ENCODE assay signal across 32 cellular contexts in the genomic region with DNA sequence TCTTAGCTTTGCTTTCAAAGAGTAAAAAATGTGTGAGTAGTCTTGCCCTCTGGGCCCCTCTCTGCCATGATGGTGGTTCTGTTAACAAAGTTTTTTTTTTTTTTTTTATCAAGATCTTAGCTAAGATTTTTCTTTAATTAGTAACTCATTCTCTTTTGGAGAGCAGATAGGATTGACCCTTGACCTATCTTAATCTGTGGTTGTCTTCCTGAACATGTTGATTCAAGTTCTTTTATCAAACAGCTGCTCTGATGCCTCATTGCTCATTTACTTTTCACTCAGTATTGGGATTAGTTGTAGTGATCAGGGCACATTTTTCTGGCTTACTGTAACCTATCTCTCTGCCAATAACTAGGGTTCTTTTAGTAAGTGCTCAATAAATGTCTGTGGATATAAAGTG.
DNase-seq lines count a peak whose midpoint lies in the region; ATAC-seq, FAIRE-seq and TF ChIP-seq lines count a peak whose summit lies in the region.
"Had no signal": no experiment of that assay in that cellular context is flagged by ENCODE, and none has a peak within 500 bp of the region (broad histone marks: within the 10 kb centered on the region; RNA-seq: fewer than 3 reads in every experiment).

No MANE protein-coding gene starts in this region.

- CTCF ChIA-PET in A549 (lab: Yijun Ruan, JAX): no interaction called here

- 0 out of 3 replicates have a peak overlapping the region, but pooled peaks have one; percentile 24 for H3K4me2 ChIP-seq in A549
- no peak overlapping the region for H3K4me2 ChIP-seq in mesendoderm (ENCODE audit: low read length)

- H3K18ac ChIP-seq in mesendoderm (ENCODE audit: low read length): no peak overlapping the region

- H3K79me1 ChIP-seq in mesendoderm (ENCODE audit: low read length): no peaks in the 10 kb centered on the region

- no peak for FAIRE-seq in A549 (lab: Jason Lieb, UNC)
- FAIRE-seq in RCC 7860 (lab: Jason Lieb, UNC): peak; percentile 94
- FAIRE-seq: GM19239 had no signal

- H3K4me3 Mint-ChIP-seq in activated CD4-positive, alpha-beta T cell treated with anti-CD3 and anti-CD28 coated beads, Interleukin-2, amount 10 ng/mL, durations not matched to agents 24 days and 14 days: no peak overlapping the region
- H3K4me3 Mint-ChIP-seq: activated CD4-positive, alpha-beta memory T cell treated with anti-CD3 and anti-CD28 coated beads for 36 hours; activated T-helper 1 cell treated with anti-CD3 and anti-CD28 coated beads, Interleukin-12 subunit alpha, Interleukin-12 subunit beta, Interleukin-2, Interleukin-4 antibody, amounts not matched to agents 30 ng/mL and 10 ng/mL and 1 ng/mL, durations not matched to agents 14 hours and 24 hours and 36 hours; CD4-positive, alpha-beta T cell; memory B cell; stimulated activated naive CD8-positive, alpha-beta T cell treated with anti-CD3 and anti-CD28 coated beads, Interleukin-15, amount 100 ng/mL, for 72 hours had no signal

- H3K36me3 ChIP-seq in mesendoderm (ENCODE audit: control insufficient read depth, insufficient read depth, low read length) (no peaks in the 10 kb centered on the region), heart right ventricle (no peaks in the 10 kb centered on the region), BE2C (no peaks in the 10 kb centered on the region)
- H3K36me3 ChIP-seq: ascending aorta, thoracic aorta, vagina had no signal

- H3K9ac ChIP-seq in mesendoderm (ENCODE audit: low read length): no peak overlapping the region

- H3K79me2 ChIP-seq in mesendoderm (ENCODE audit: control insufficient read depth, insufficient read depth, low read length): no peaks in the 10 kb centered on the region

- H3K9me3 Mint-ChIP-seq in activated CD4-positive, alpha-beta T cell treated with anti-CD3 and anti-CD28 coated beads, Interleukin-2, amount 10 ng/mL, durations not matched to agents 24 days and 14 days: peaks cover 9% of the 10 kb centered on the region
- H3K9me3 Mint-ChIP-seq: activated CD4-positive, alpha-beta memory T cell treated with anti-CD3 and anti-CD28 coated beads for 36 hours; activated T-helper 1 cell treated with anti-CD3 and anti-CD28 coated beads, Interleukin-12 subunit alpha, Interleukin-12 subunit beta, Interleukin-2, Interleukin-4 antibody, amounts not matched to agents 30 ng/mL and 10 ng/mL and 1 ng/mL, durations not matched to agents 14 hours and 24 hours and 36 hours had no signal

- no peak overlapping the region for H3K56ac ChIP-seq in mesendoderm (ENCODE audit: low read length)

- POLR2A ChIA-PET in A549 (lab: Yijun Ruan, JAX): no interaction called here

- H2BK15ac ChIP-seq in mesendoderm (replicated peaks; ENCODE audit: low read depth): no peak overlapping the region

- no peak overlapping the region for H2BK5ac ChIP-seq in mesendoderm (ENCODE audit: low read length)

- H4K5ac ChIP-seq in mesendoderm (ENCODE audit: low read length): no peak overlapping the region

- H3K4ac ChIP-seq in mesendoderm (ENCODE audit: low read depth, low read length): no peak overlapping the region

- H3K9me3 ChIP-seq in A549 (no peaks in the 10 kb centered on the region), heart right ventricle (no peaks in the 10 kb centered on the region), BE2C (no peaks in the 10 kb centered on the region)
- H3K9me3 ChIP-seq: ascending aorta, thoracic aorta, vagina had no signal

- H3K27me3 ChIP-seq in mesendoderm (ENCODE audit: insufficient read depth, low read length, poor library complexity): no peaks in the 10 kb centered on the region
- no peaks in the 10 kb centered on the region for H3K27me3 ChIP-seq in heart right ventricle
- peaks cover 8% of the 10 kb centered on the region for H3K27me3 ChIP-seq in BE2C
- H3K27me3 ChIP-seq: ascending aorta, vagina had no signal

- H3K4me3 ChIP-seq in A549 (no peak overlapping the region), fibroblast of mammary gland (ENCODE audit: control insufficient read depth, low read depth, low read length) (no peak overlapping the region), mesendoderm (ENCODE audit: low read length) (no peak overlapping the region), heart right ventricle (no peak overlapping the region), BE2C (ENCODE audit: low read depth, low read length) (no peak overlapping the region)
- H3K4me3 ChIP-seq: ascending aorta, coronary artery, thoracic aorta, vagina had no signal

- peaks cover 1% of the 10 kb centered on the region for H3K27me3 Mint-ChIP-seq in activated CD4-positive, alpha-beta T cell treated with anti-CD3 and anti-CD28 coated beads, Interleukin-2, amount 10 ng/mL, durations not matched to agents 24 days and 14 days
- H3K27me3 Mint-ChIP-seq: activated CD4-positive, alpha-beta memory T cell treated with anti-CD3 and anti-CD28 coated beads for 36 hours; CD4-positive, alpha-beta T cell; memory B cell; stimulated activated naive CD8-positive, alpha-beta T cell treated with anti-CD3 and anti-CD28 coated beads, Interleukin-15, amount 100 ng/mL, for 72 hours had no signal

- no peak overlapping the region for H3K23ac ChIP-seq in mesendoderm (ENCODE audit: low read length)

- no peak overlapping the region for H4K8ac ChIP-seq in mesendoderm (ENCODE audit: low read depth, low read length)

- intact Hi-C loops in heart right ventricle (cut with DNase I): loop anchor here in 1 of 10 donors (10.0 kb wide), 1 partner anchor 102 kb away; the partner anchor contains the start of gene PCSK5
- intact Hi-C loops in activated CD4-positive, alpha-beta T cell treated with anti-CD3 and anti-CD28 coated beads, Interleukin-2, amount 10 ng/mL, durations not matched to agents 24 days and 14 days (cut with micrococcal nuclease): no loop called here

- no peak overlapping the region for H3K27ac Mint-ChIP-seq in activated CD4-positive, alpha-beta T cell treated with anti-CD3 and anti-CD28 coated beads, Interleukin-2, amount 10 ng/mL, durations not matched to agents 24 days and 14 days
- H3K27ac Mint-ChIP-seq: activated CD4-positive, alpha-beta memory T cell treated with anti-CD3 and anti-CD28 coated beads for 36 hours; activated T-helper 1 cell treated with anti-CD3 and anti-CD28 coated beads, Interleukin-12 subunit alpha, Interleukin-12 subunit beta, Interleukin-2, Interleukin-4 antibody, amounts not matched to agents 30 ng/mL and 10 ng/mL and 1 ng/mL, durations not matched to agents 14 hours and 24 hours and 36 hours; CD4-positive, alpha-beta T cell; memory B cell had no signal

- no peak for TF ChIP-seq EP300 in A549 (IDR thresholded peaks at IDR 0.05)

- no peak overlapping the region for H3K27ac ChIP-seq in A549
- no peak overlapping the region for H3K27ac ChIP-seq in mesendoderm (ENCODE audit: low read depth, low read length)
- no peak overlapping the region for H3K27ac ChIP-seq in heart right ventricle
- H3K27ac ChIP-seq: ascending aorta, coronary artery, thoracic aorta, vagina had no signal

- ATAC-seq in A549: no peak
- ATAC-seq in heart right ventricle: no peak
- ATAC-seq: right cardiac atrium; stimulated activated naive CD8-positive, alpha-beta T cell treated with anti-CD3 and anti-CD28 coated beads, Interleukin-15, amount 100 ng/mL, for 72 hours had no signal

- peaks cover 4% of the 10 kb centered on the region for H3K4me1 Mint-ChIP-seq in activated CD4-positive, alpha-beta T cell treated with anti-CD3 and anti-CD28 coated beads, Interleukin-2, amount 10 ng/mL, durations not matched to agents 24 days and 14 days
- H3K4me1 Mint-ChIP-seq: memory B cell had no signal

- no peak overlapping the region for H2BK120ac ChIP-seq in mesendoderm (ENCODE audit: low read depth, low read length)

- no peak for TF ChIP-seq POLR2A in A549 (IDR thresholded peaks at IDR 0.05; ENCODE audit: low read length)

- no peak overlapping the region for H2AK5ac ChIP-seq in mesendoderm (ENCODE audit: low read length)

- peaks cover 17% of the 10 kb centered on the region; the same call in 2 of the 3 replicates for H3K4me1 ChIP-seq in A549
- H3K4me1 ChIP-seq in mesendoderm (ENCODE audit: control insufficient read depth, low read depth, low read length): no peaks in the 10 kb centered on the region
- peaks cover 0 to 13% (median 0%) of the 10 kb centered on the region in 9 donors for H3K4me1 ChIP-seq in heart right ventricle
- H3K4me1 ChIP-seq in BE2C: no peaks in the 10 kb centered on the region
- H3K4me1 ChIP-seq: vagina had no signal

- no peak for TF ChIP-seq CTCF in A549 (IDR thresholded peaks at IDR 0.05)
- TF ChIP-seq CTCF in fibroblast of mammary gland (conservative IDR thresholded peaks at IDR 0.05; ENCODE audit: control insufficient read depth, insufficient read depth, low read depth, low read length): no peak
- TF ChIP-seq CTCF in heart right ventricle (IDR thresholded peaks at IDR 0.05): no peak
- no peak for TF ChIP-seq CTCF in BE2C (IDR thresholded peaks at IDR 0.05; ENCODE audit: low read depth, low read length)

- TF ChIP-seq RAD21 in A549 (conservative IDR thresholded peaks at IDR 0.05 in 1 of 2, IDR thresholded peaks at IDR 0.05 in 1 of 2): no peak

- no peak for DNase-seq in A549 (ENCODE audit: low read depth in 1 of 2, low spot score in 1 of 2)
- DNase-seq in RCC 7860 (ENCODE audit: low spot score): peak; percentile 60
- peak; percentile 2 for DNase-seq in fibroblast of mammary gland (ENCODE audit: low read depth)
- DNase-seq in mesendoderm: peak; percentile 52
- DNase-seq in amygdala (lab: John Stamatoyannopoulos, UW): no peak
- DNase-seq in heart right ventricle: no peak
- DNase-seq in BE2C: no peak
- DNase-seq in activated CD4-positive, alpha-beta T cell treated with anti-CD3 and anti-CD28 coated beads, Interleukin-2, amount 10 ng/mL, durations not matched to agents 24 days and 14 days: no peak
- DNase-seq: activated CD4-positive, alpha-beta memory T cell treated with anti-CD3 and anti-CD28 coated beads for 36 hours; activated CD4-positive, CD25-positive, alpha-beta regulatory T cell treated with anti-CD3 and anti-CD28 coated beads, Interleukin-2, amount 50 U/mL, for 72 hours; activated CD8-positive, alpha-beta memory T cell treated with anti-CD3 and anti-CD28 coated beads, Interleukin-2, amount 50 U/mL, for 4 hours; activated naive CD4-positive, alpha-beta T cell treated with anti-CD3 and anti-CD28 coated beads, Interleukin-2, amount 50 U/mL, for 16 hours; AML-193; CD4-positive, alpha-beta T cell; effector CD8-positive, alpha-beta T cell; head of caudate nucleus; KG1; NCI-H1417; NCI-H2029; NCI-H526; right cardiac atrium; SHP77 treated with DMSO at 0.1 percent for 48 hours; stimulated activated CD4-positive, alpha-beta T cell treated with anti-CD3 and anti-CD28 coated beads, Interleukin-12 subunit alpha, Interleukin-12 subunit beta, amount 100 ng/mL, for 4 hours; stimulated activated CD4-positive, alpha-beta T cell treated with anti-CD3 and anti-CD28 coated beads, Interleukin-2, amount 100 ng/mL, for 48 hours; stimulated activated naive CD8-positive, alpha-beta T cell treated with anti-CD3 and anti-CD28 coated beads, Interleukin-15, amount 100 ng/mL, for 72 hours had no signal

- peaks cover 4% of the 10 kb centered on the region for H3K36me3 Mint-ChIP-seq in activated CD4-positive, alpha-beta T cell treated with anti-CD3 and anti-CD28 coated beads, Interleukin-2, amount 10 ng/mL, durations not matched to agents 24 days and 14 days (ENCODE audit: low read depth)
- H3K36me3 Mint-ChIP-seq: memory B cell had no signal

TF ChIP-seq in A549, 52 proteins besides CTCF, POLR2A, EP300 and RAD21 (continues in another document):
- no peak for TF ChIP-seq CHD2 (IDR thresholded peaks at IDR 0.05; ENCODE audit: low read length, partially characterized antibody)
- TF ChIP-seq CBX8 (IDR thresholded peaks at IDR 0.05): no peak

Comparison
In these comparisons a context has a peak if more than half of its experiments do, and no peak if none do; other contexts are left out.
1. DNase-seq: peak in RCC 7860 (single experiment), fibroblast of mammary gland (single experiment) and mesendoderm (single experiment); none in A549 (0 of 2), amygdala (0 of 56), heart right ventricle (0 of 2), BE2C (single experiment) and activated CD4-positive, alpha-beta T cell treated with anti-CD3 and anti-CD28 coated beads, Interleukin-2, amount 10 ng/mL, durations not matched to agents 24 days and 14 days (single experiment).